Comparison of ENCODE assay signal across 7 cellular contexts in genomic region chr3:44439499-44440295, GRCh38.
DNase-seq lines count a peak whose midpoint lies in the region; ATAC-seq lines count a peak whose summit lies in the region.

No MANE protein-coding gene starts in this region.

- peak overlapping the region; percentile 65 for H3K27ac ChIP-seq in substantia nigra (ENCODE audit: low read depth, low read length, poor library complexity, severe bottlenecking)

- H3K27me3 ChIP-seq in endocrine pancreas (ENCODE audit: control insufficient read depth, insufficient read depth, low read length), result no peaks in the 10 kb centered on the region

- H3K36me3 ChIP-seq in endocrine pancreas (ENCODE audit: control insufficient read depth, insufficient read depth, low read length), result no peaks in the 10 kb centered on the region

- peak overlapping the region; percentile 17 for H3K4me3 ChIP-seq in endocrine pancreas (ENCODE audit: control insufficient read depth, insufficient read depth, low read length)

- no peaks in the 10 kb centered on the region for H3K4me1 ChIP-seq in endocrine pancreas (ENCODE audit: control insufficient read depth, insufficient read depth, low read length)

- ATAC-seq in GM19397 (IDR thresholded peaks at IDR 0.05; ENCODE audit: unreplicated experiment) (peak; percentile 94), HG03571 (IDR thresholded peaks at IDR 0.05; ENCODE audit: unreplicated experiment) (peak; percentile 96)

- DNase-seq in activated CD4-positive, alpha-beta T cell treated with anti-CD3 and anti-CD28 coated beads, Interleukin-2, amount 50 U/mL, for 24 hours (ENCODE audit: low read depth in 1 of 2, low spot score in 1 of 2), result peak; percentile 16 to 52
- peak; percentile 56 for DNase-seq in non-pigmented ciliary epithelial cell (ENCODE audit: low read depth)
- peak in 28 of 49 donors; percentile 2 to 66 (median 20) for DNase-seq in substantia nigra (lab: John Stamatoyannopoulos, UW)
- DNase-seq in glomerular visceral epithelial cell (ENCODE audit: extremely low spot score), result no peak

- no peaks in the 10 kb centered on the region for H3K9me3 ChIP-seq in endocrine pancreas (ENCODE audit: control insufficient read depth, low read length)

- H3K9ac ChIP-seq in endocrine pancreas (ENCODE audit: control insufficient read depth, insufficient read depth, low read length), result no peak overlapping the region
